8 cellular contexts compared by ENCODE assay signal in genomic region chr19:7515471-7516226, GRCh38. TPM values are rescaled to one million over a fixed set of nuclear protein-coding genes. Genes with fewer than 3 reads are reported as not detected.
DNase-seq lines count a peak whose midpoint lies in the region; ATAC-seq lines count a peak whose summit lies in the region.

TSS of gene ZNF358 (plus strand) at chr19:7516103. CDS start at chr19:7519243, 3,140 bp downstream.

- H3K9me3 Mint-ChIP-seq in activated CD8-positive, alpha-beta T cell treated with anti-CD3 and anti-CD28 coated beads, Interleukin-2, amount 10 ng/mL, durations not matched to agents 7 days and 5 days (ENCODE audit: insufficient read depth): no peaks in the 10 kb centered on the region

- WGBS in esophagus, 2 donors: 3 to 34% methylated on average over 4 to 51 of the region's 51 CpGs

- H3K9me3 ChIP-seq in esophagus (ENCODE audit: control insufficient read depth in 2 of 2, insufficient read depth in 1 of 2, low read depth in 1 of 2, low read length in 1 of 2) (no peaks in the 10 kb centered on the region), stomach smooth muscle (ENCODE audit: control insufficient read depth in 2 of 2, low read length in 2 of 2) (no peaks in the 10 kb centered on the region)

- H3K36me3 Mint-ChIP-seq in activated CD8-positive, alpha-beta T cell treated with anti-CD3 and anti-CD28 coated beads, Interleukin-2, amount 10 ng/mL, durations not matched to agents 7 days and 5 days (ENCODE audit: low read depth): no peaks in the 10 kb centered on the region

- POLR2A ChIA-PET in activated CD8-positive, alpha-beta T cell treated with anti-CD3 and anti-CD28 coated beads, Interleukin-2, amount 10 ng/mL, durations not matched to agents 7 days and 5 days (lab: Charles Lee): no interaction called here

- CTCF ChIA-PET in activated CD8-positive, alpha-beta T cell treated with anti-CD3 and anti-CD28 coated beads, Interleukin-2, amount 10 ng/mL, durations not matched to agents 7 days and 5 days (lab: Charles Lee): interaction anchor here (1.0 to 1.5 kb wide), 3 partner anchors 18 to 165 kb away, joined by 3 to 4 read pairs (median 4); partner anchors contain the start of gene TRAPPC5

- H3K4me1 ChIP-seq in esophagus (ENCODE audit: control insufficient read depth in 2 of 2, insufficient read depth in 2 of 2, low read length in 1 of 2) (peaks cover 0 to 10% of the 10 kb centered on the region in 2 donors), stomach smooth muscle (ENCODE audit: control insufficient read depth, insufficient read depth, low read length) (peaks cover 20% of the 10 kb centered on the region)

- H3K9ac ChIP-seq in stomach smooth muscle (ENCODE audit: low read length in 2 of 2): peak within 1 kb of the TSS; percentile 90 to 95

- no peak for DNase-seq in activated CD4-positive, CD25-positive, alpha-beta regulatory T cell treated with anti-CD3 and anti-CD28 coated beads, Interleukin-2, amount 50 U/mL, for 72 hours
- DNase-seq in NCI-H2029 (lab: John Stamatoyannopoulos, UW) (peak; percentile 60), mesenteric fat pad (ENCODE audit: low spot score) (no peak)
- peak; percentile 52 for DNase-seq in activated CD8-positive, alpha-beta T cell treated with anti-CD3 and anti-CD28 coated beads, Interleukin-2, amount 10 ng/mL, durations not matched to agents 7 days and 5 days

- H3K27me3 ChIP-seq in esophagus (ENCODE audit: control insufficient read depth in 1 of 2, insufficient read depth in 2 of 2, low read length in 2 of 2): no peaks in the 10 kb centered on the region
- no peaks in the 10 kb centered on the region for H3K27me3 ChIP-seq in stomach smooth muscle (ENCODE audit: control insufficient read depth in 1 of 2, insufficient read depth in 2 of 2, low read length in 2 of 2)

- H3K4me3 ChIP-seq in esophagus (ENCODE audit: low read depth in 1 of 2, low read length in 2 of 2): peak within 1 kb of the TSS; percentile 55 to 72
- peak within 1 kb of the TSS; percentile 77 to 81 for H3K4me3 ChIP-seq in stomach smooth muscle (ENCODE audit: low read length in 2 of 2)

- H3K4me1 Mint-ChIP-seq in activated CD8-positive, alpha-beta T cell treated with anti-CD3 and anti-CD28 coated beads, Interleukin-2, amount 10 ng/mL, durations not matched to agents 7 days and 5 days (ENCODE audit: low read depth): peaks cover 11% of the 10 kb centered on the region

- peak within 1 kb of the TSS; percentile 93 for H3K27ac ChIP-seq in esophagus (ENCODE audit: low read depth in 2 of 2, low read length in 1 of 2)
- H3K27ac ChIP-seq in stomach smooth muscle (ENCODE audit: low read length): peak within 1 kb of the TSS; percentile 96

- H3K36me3 ChIP-seq in esophagus (ENCODE audit: control insufficient read depth in 2 of 2, insufficient read depth in 2 of 2, low read length in 1 of 2) (peaks cover 0 to 5% of the 10 kb centered on the region in 2 donors), stomach smooth muscle (ENCODE audit: control insufficient read depth in 2 of 2, insufficient read depth in 2 of 2, low read length in 2 of 2) (no peaks in the 10 kb centered on the region)

- H3K4me3 Mint-ChIP-seq in activated CD8-positive, alpha-beta T cell treated with anti-CD3 and anti-CD28 coated beads, Interleukin-2, amount 10 ng/mL, durations not matched to agents 7 days and 5 days: peak within 1 kb of the TSS; percentile 68

- ATAC-seq in activated CD4-positive, CD25-positive, alpha-beta regulatory T cell treated with anti-CD3 and anti-CD28 coated beads, Interleukin-2, amount 50 U/mL, for 24 hours: peak; percentile 65 to 73
- peak; percentile 86 for ATAC-seq in activated CD8-positive, alpha-beta T cell treated with anti-CD3 and anti-CD28 coated beads, Interleukin-2, amount 10 ng/mL, durations not matched to agents 7 days and 5 days
- ATAC-seq in GM21723 (IDR thresholded peaks at IDR 0.05; ENCODE audit: unreplicated experiment): no peak

- H3K27ac Mint-ChIP-seq in activated CD8-positive, alpha-beta T cell treated with anti-CD3 and anti-CD28 coated beads, Interleukin-2, amount 10 ng/mL, durations not matched to agents 7 days and 5 days: peak within 1 kb of the TSS; percentile 86

- H3K27me3 Mint-ChIP-seq in activated CD8-positive, alpha-beta T cell treated with anti-CD3 and anti-CD28 coated beads, Interleukin-2, amount 10 ng/mL, durations not matched to agents 7 days and 5 days (ENCODE audit: low read depth): peaks cover 20% of the 10 kb centered on the region

RNA-seq across cellular contexts. Expression of gene ZNF358, which starts in this region (rescaled TPM):
- total RNA-seq in activated CD8-positive, alpha-beta T cell treated with anti-CD3 and anti-CD28 coated beads, Interleukin-2, amount 10 ng/mL, durations not matched to agents 7 days and 5 days: 1 to 10 TPM; 5.8 to 7.9 TPM
- polyA plus RNA-seq in esophagus: 10 to 100 TPM; 19.6 to 25.6 TPM
- total RNA-seq in mesenteric fat pad: 59.1 TPM

Comparison
In these comparisons a context has a peak if more than half of its experiments do, and no peak if none do; other contexts are left out.
1. DNase-seq: peak in NCI-H2029 (single experiment) and activated CD8-positive, alpha-beta T cell treated with anti-CD3 and anti-CD28 coated beads, Interleukin-2, amount 10 ng/mL, durations not matched to agents 7 days and 5 days (single experiment); none in activated CD4-positive, CD25-positive, alpha-beta regulatory T cell treated with anti-CD3 and anti-CD28 coated beads, Interleukin-2, amount 50 U/mL, for 72 hours (single experiment) and mesenteric fat pad (single experiment).